Comparison of ENCODE assay signal across 8 cellular contexts in genomic region chr19:17755977-17756670, GRCh38. TPM values are rescaled to one million over a fixed set of nuclear protein-coding genes. Genes with fewer than 3 reads are reported as not detected.
A peak's percentile ranks its signal among the peaks of the same experiment; 100 is the strongest.
DNase-seq lines count a peak whose midpoint lies in the region; ATAC-seq and TF ChIP-seq lines count a peak whose summit lies in the region.

No MANE protein-coding gene starts in this region.

- ATAC-seq in right cardiac atrium: no peak
- ATAC-seq in GM19328 (IDR thresholded peaks at IDR 0.05; ENCODE audit: unreplicated experiment): no peak

- no peak overlapping the region for H3K27ac ChIP-seq in right cardiac atrium (ENCODE audit: low read length)
- no peak overlapping the region for H3K27ac ChIP-seq in right atrium auricular region
- peak overlapping the region; percentile 99 for H3K27ac ChIP-seq in angular gyrus (ENCODE audit: low read depth, low read length)
- no peak overlapping the region for H3K27ac ChIP-seq in tibial artery

- TF ChIP-seq CTCF in right atrium auricular region (IDR thresholded peaks at IDR 0.05): no peak
- no peak for TF ChIP-seq CTCF in tibial artery (IDR thresholded peaks at IDR 0.05)

- H3K4me3 ChIP-seq in right cardiac atrium (ENCODE audit: low read length): no peak overlapping the region
- H3K4me3 ChIP-seq in right atrium auricular region: no peak overlapping the region
- H3K4me3 ChIP-seq in tibial artery: no peak overlapping the region

- intact Hi-C loops in right cardiac atrium (cut with DNase I) (no loop called here), tibial artery (cut with DNase I; ENCODE audit: low total_unique reads) (no loop called here)

- no peaks in the 10 kb centered on the region for H3K4me1 ChIP-seq in right cardiac atrium (ENCODE audit: control insufficient read depth, insufficient read depth, low read length)
- no peaks in the 10 kb centered on the region for H3K4me1 ChIP-seq in right atrium auricular region
- peaks cover 0 to 12% (median 7%) of the 10 kb centered on the region in 4 donors for H3K4me1 ChIP-seq in tibial artery

- H3K36me3 ChIP-seq in right atrium auricular region: no peaks in the 10 kb centered on the region
- H3K36me3 ChIP-seq in tibial artery: no peaks in the 10 kb centered on the region

- H3K27me3 ChIP-seq in right cardiac atrium (ENCODE audit: control insufficient read depth, insufficient read depth) (no peaks in the 10 kb centered on the region), right atrium auricular region (no peaks in the 10 kb centered on the region), tibial artery (peaks cover 0 to 8% of the 10 kb centered on the region in 2 donors)

- WGBS in right cardiac atrium: 47% methylated on average over 12 of the region's 12 CpGs

- no peaks in the 10 kb centered on the region for H3K9me3 ChIP-seq in right cardiac atrium (ENCODE audit: control insufficient read depth, low read length)
- no peaks in the 10 kb centered on the region for H3K9me3 ChIP-seq in right atrium auricular region
- no peaks in the 10 kb centered on the region for H3K9me3 ChIP-seq in tibial artery

- peak in 2 of 3 donors; percentile 66 to 67 for DNase-seq in right cardiac atrium
- no peak for DNase-seq in right atrium auricular region (ENCODE audit: low spot score)
- DNase-seq in NCI-H2227 treated with DMSO at 0.1 percent for 48 hours (lab: John Stamatoyannopoulos, UW): peak; percentile 20
- peak; percentile 57 for DNase-seq in mucosa of gallbladder (ENCODE audit: low spot score)
- DNase-seq in tibial artery: no peak
- DNase-seq in OCI-M2 (lab: John Stamatoyannopoulos, UW; ENCODE audit: unreplicated experiment): no peak

RNA-seq across cellular contexts. Expression of gene FCHO1, which starts 4.8 kb away (rescaled TPM):
- total RNA-seq in right cardiac atrium: 1 to 10 TPM in 3 of 4 donors, under 1 TPM in 1; 0.68 to 1.6 (median 1.3) TPM
- 0.57 TPM for polyA plus RNA-seq in right cardiac atrium
- total RNA-seq in right atrium auricular region: 1 to 10 TPM in 1 of 2 donors, under 1 TPM in 1; 0.19 to 1.3 TPM
- 19.8 TPM for total RNA-seq in mucosa of gallbladder

RNA-seq across cellular contexts. Expression of gene MAP1S, which starts 36.8 kb away (rescaled TPM):
- total RNA-seq in right cardiac atrium (10 to 100 TPM; 24.8 to 35.5 (median 31.6) TPM), right atrium auricular region (10 to 100 TPM; 26.8 to 31.2 TPM), mucosa of gallbladder (92.3 TPM)
- 14.7 TPM for polyA plus RNA-seq in right cardiac atrium

RNA-seq across cellular contexts. Expression of gene B3GNT3, which starts 38.8 kb away (rescaled TPM):
- not detected for total RNA-seq in right cardiac atrium
- polyA plus RNA-seq in right cardiac atrium: not detected
- not detected for total RNA-seq in right atrium auricular region
- 243 TPM for total RNA-seq in mucosa of gallbladder

Comparison
In these comparisons a context has a peak if more than half of its experiments do, and no peak if none do; other contexts are left out.
1. DNase-seq: peak in right cardiac atrium (2 of 3), NCI-H2227 treated with DMSO at 0.1 percent for 48 hours (single experiment) and mucosa of gallbladder (single experiment); none in right atrium auricular region (single experiment), tibial artery (0 of 2) and OCI-M2 (single experiment).
2. RNA of gene B3GNT3, which starts 38.8 kb away (total RNA-seq): 243 TPM in mucosa of gallbladder (single experiment); not detected in right cardiac atrium and not detected in right atrium auricular region; every median in the first group is over 100 times any median in the second.